In the genomic region with DNA sequence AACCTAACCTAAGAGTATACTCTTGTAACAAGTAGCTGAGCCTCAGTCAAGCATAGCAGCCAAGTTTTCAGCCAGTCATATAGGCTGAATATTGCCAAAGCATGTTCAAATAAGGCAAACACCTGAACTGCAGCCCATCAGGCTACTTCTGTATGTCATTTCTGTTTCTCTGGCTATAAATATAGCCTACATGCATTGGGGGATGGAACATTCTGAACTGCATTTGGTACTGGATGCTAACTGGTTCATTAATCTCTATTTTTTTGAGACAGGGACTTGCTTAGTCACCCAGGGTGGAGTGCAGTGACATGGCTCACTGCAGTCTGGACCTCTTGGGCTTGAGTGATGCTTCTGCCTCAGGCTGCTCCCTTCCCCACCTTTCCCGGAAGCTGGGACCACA, we compare ENCODE assay signal across 14 cellular contexts. TPM values are rescaled to one million over a fixed set of nuclear protein-coding genes. Genes with fewer than 3 reads are reported as not detected.
DNase-seq lines count a peak whose midpoint lies in the region; ATAC-seq and TF ChIP-seq lines count a peak whose summit lies in the region.
"Had no signal": no experiment of that assay in that cellular context is flagged by ENCODE, and none has a peak within 500 bp of the region (broad histone marks: within the 10 kb centered on the region; RNA-seq: fewer than 3 reads in every experiment).

No MANE protein-coding gene starts in this region.

- no peaks in the 10 kb centered on the region for H3K36me3 Mint-ChIP-seq in naive thymus-derived CD8-positive, alpha-beta T cell

- H3K79me1 ChIP-seq in mesendoderm (ENCODE audit: low read length) = peaks cover 3% of the 10 kb centered on the region
- H3K79me1 ChIP-seq in trophoblast cell (ENCODE audit: low read length) = no peaks in the 10 kb centered on the region

- no peak overlapping the region for H2AFZ ChIP-seq in trophoblast cell (ENCODE audit: insufficient read depth, low read length, poor library complexity)

- H2BK5ac ChIP-seq in mesendoderm (ENCODE audit: low read length) = no peak overlapping the region
- no peak overlapping the region for H2BK5ac ChIP-seq in trophoblast cell (ENCODE audit: low read depth, low read length, poor library complexity)

- no peaks in the 10 kb centered on the region for H3K27me3 Mint-ChIP-seq in naive thymus-derived CD8-positive, alpha-beta T cell

- H3K56ac ChIP-seq in mesendoderm (ENCODE audit: low read length) = no peak overlapping the region

- no peaks in the 10 kb centered on the region for H3K9me3 ChIP-seq in psoas muscle
- H3K9me3 ChIP-seq in trophoblast cell (ENCODE audit: insufficient read depth, low read depth, low read length) = no peaks in the 10 kb centered on the region

- no peak overlapping the region for H4K91ac ChIP-seq in trophoblast cell (ENCODE audit: low read depth, low read length)

- H2AK5ac ChIP-seq in mesendoderm (ENCODE audit: low read length) (no peak overlapping the region), trophoblast cell (ENCODE audit: low read length) (no peak overlapping the region)

- H2BK15ac ChIP-seq in mesendoderm (replicated peaks; ENCODE audit: low read depth) = no peak overlapping the region

- 85 to 90% (median 89%) methylated on average over 1 of the region's 1 CpG for WGBS in psoas muscle, 3 donors
- no CpG with 5 or more reads among the region's 1 CpG for WGBS in mesendoderm (ENCODE audit: extremely low coverage, insufficient coverage, low lambda C conversion rate)
- no CpG with 5 or more reads among the region's 1 CpG for WGBS in trophoblast cell (ENCODE audit: extremely low coverage, insufficient coverage, insufficient read length)

- POLR2A ChIA-PET in naive thymus-derived CD8-positive, alpha-beta T cell (lab: Charles Lee) = no interaction called here

- H3K9me3 Mint-ChIP-seq in naive thymus-derived CD8-positive, alpha-beta T cell = no peaks in the 10 kb centered on the region
- H3K9me3 Mint-ChIP-seq: nephron; T-helper 1 cell treated with Interleukin-12 subunit alpha and Interleukin-12 subunit beta and Interleukin-4 antibody, amounts not matched to agents 30 μg/mL and 1 μg/mL, for 36 hours had no signal

- peaks cover 0 to 10% (median 4%) of the 10 kb centered on the region in 4 donors for H3K4me1 Mint-ChIP-seq in naive thymus-derived CD8-positive, alpha-beta T cell

- no peak overlapping the region for H4K5ac ChIP-seq in mesendoderm (ENCODE audit: low read length)

- H3K18ac ChIP-seq in mesendoderm (ENCODE audit: low read length) = no peak overlapping the region
- H3K18ac ChIP-seq in trophoblast cell (ENCODE audit: low read length) = no peak overlapping the region

- H3K4me1 ChIP-seq in psoas muscle (peaks cover 23% of the 10 kb centered on the region), mesendoderm (ENCODE audit: control insufficient read depth, low read depth, low read length) (no peaks in the 10 kb centered on the region), trophoblast cell (ENCODE audit: control insufficient read depth in 1 of 2, insufficient read depth in 2 of 2, low read length in 2 of 2) (no peaks in the 10 kb centered on the region)

- intact Hi-C loops in psoas muscle (cut with DNase I) = no loop called here

- H4K8ac ChIP-seq in mesendoderm (ENCODE audit: low read depth, low read length) (no peak overlapping the region), trophoblast cell (ENCODE audit: low read depth, low read length) (no peak overlapping the region)

- H3K36me3 ChIP-seq in psoas muscle (ENCODE audit: insufficient read depth in 1 of 2, low read depth in 1 of 2) (no peaks in the 10 kb centered on the region), mesendoderm (ENCODE audit: control insufficient read depth, insufficient read depth, low read length) (no peaks in the 10 kb centered on the region), trophoblast cell (ENCODE audit: control insufficient read depth in 1 of 2, insufficient read depth in 2 of 2, low read length in 2 of 2) (peaks cover 2 to 5% of the 10 kb centered on the region in 2 experiments)

- no peak overlapping the region for H3K14ac ChIP-seq in trophoblast cell (ENCODE audit: low read length)

- H2BK120ac ChIP-seq in mesendoderm (ENCODE audit: low read depth, low read length) = no peak overlapping the region
- H2BK120ac ChIP-seq in trophoblast cell (ENCODE audit: insufficient read depth, low read length, poor library complexity) = no peak overlapping the region

- H3K27ac Mint-ChIP-seq in naive thymus-derived CD8-positive, alpha-beta T cell = no peak overlapping the region
- H3K27ac Mint-ChIP-seq: nephron; T-helper 1 cell treated with Interleukin-12 subunit alpha and Interleukin-12 subunit beta and Interleukin-4 antibody, amounts not matched to agents 30 μg/mL and 1 μg/mL, for 36 hours had no signal

- no peak overlapping the region for H3K4me2 ChIP-seq in mesendoderm (ENCODE audit: low read length)
- no peak overlapping the region for H3K4me2 ChIP-seq in trophoblast cell (ENCODE audit: low read length)

- no peak overlapping the region for H3K9ac ChIP-seq in mesendoderm (ENCODE audit: low read length)
- no peak overlapping the region for H3K9ac ChIP-seq in trophoblast cell (ENCODE audit: low read length)

- no peak overlapping the region for H3K4me3 Mint-ChIP-seq in naive thymus-derived CD8-positive, alpha-beta T cell
- H3K4me3 Mint-ChIP-seq: nephron; T-helper 1 cell treated with Interleukin-12 subunit alpha and Interleukin-12 subunit beta and Interleukin-4 antibody, amounts not matched to agents 30 μg/mL and 1 μg/mL, for 36 hours had no signal

- H3K79me2 ChIP-seq in mesendoderm (ENCODE audit: control insufficient read depth, insufficient read depth, low read length) (no peaks in the 10 kb centered on the region), trophoblast cell (ENCODE audit: control insufficient read depth, insufficient read depth, low read length, poor library complexity) (no peaks in the 10 kb centered on the region)

- H3K4ac ChIP-seq in mesendoderm (ENCODE audit: low read depth, low read length) (no peak overlapping the region), trophoblast cell (ENCODE audit: low read depth, low read length) (no peak overlapping the region)

- H3K4me3 ChIP-seq in psoas muscle (no peak overlapping the region), mesendoderm (ENCODE audit: low read length) (no peak overlapping the region), trophoblast cell (ENCODE audit: low read depth, low read length) (no peak overlapping the region)

- no peak for TF ChIP-seq CTCF in psoas muscle (IDR thresholded peaks at IDR 0.05)

- H4K12ac ChIP-seq in trophoblast cell (ENCODE audit: low read depth, low read length) = no peak overlapping the region

- H3K27ac ChIP-seq in psoas muscle = no peak overlapping the region
- no peak overlapping the region for H3K27ac ChIP-seq in mesendoderm (ENCODE audit: low read depth, low read length)
- no peak overlapping the region for H3K27ac ChIP-seq in trophoblast cell (ENCODE audit: low read depth, low read length)

- no peaks in the 10 kb centered on the region for H3K27me3 ChIP-seq in psoas muscle (ENCODE audit: insufficient read depth in 3 of 3, low read length in 2 of 3)
- H3K27me3 ChIP-seq in mesendoderm (ENCODE audit: insufficient read depth, low read length, poor library complexity) = no peaks in the 10 kb centered on the region
- no peaks in the 10 kb centered on the region for H3K27me3 ChIP-seq in trophoblast cell (ENCODE audit: insufficient read depth, low read length)

- no peak overlapping the region for H2BK12ac ChIP-seq in trophoblast cell (ENCODE audit: low read length)

- H3K23ac ChIP-seq in mesendoderm (ENCODE audit: low read length) (no peak overlapping the region), trophoblast cell (ENCODE audit: low read length) (no peak overlapping the region)

- peak; percentile 12 for DNase-seq in NAMALWA (ENCODE audit: low spot score)
- peak in 1 of 2 donors; percentile 50 for DNase-seq in psoas muscle
- DNase-seq in naive thymus-derived CD8-positive, alpha-beta T cell = no peak
- DNase-seq in mesendoderm = no peak
- DNase-seq in trophoblast cell = no peak
- DNase-seq: amygdala; DMS 273 treated with DMSO at 0.1 percent for 48 hours; NCI-H524 treated with DMSO at 0.1 percent for 48 hours; stimulated activated CD4-positive, alpha-beta T cell treated with anti-CD3 and anti-CD28 coated beads, Interleukin-12 subunit alpha, Interleukin-12 subunit beta, amount 100 ng/mL, for 4 hours; stimulated activated naive CD4-positive, alpha-beta T cell had no signal

- ATAC-seq in GM18502 (IDR thresholded peaks at IDR 0.05; ENCODE audit: poor library complexity, unreplicated experiment) (peak; percentile 53), GM21515 (IDR thresholded peaks at IDR 0.05; ENCODE audit: unreplicated experiment) (peak; percentile 42), psoas muscle (peak; percentile 59 to 91 (median 84))
- no peak for ATAC-seq in naive thymus-derived CD8-positive, alpha-beta T cell

RNA-seq across cellular contexts. Expression of gene MAST2, which starts 37.3 kb away (rescaled TPM):
- total RNA-seq in psoas muscle = 100 to 1,000 TPM; 159 to 266 (median 243) TPM
- polyA plus RNA-seq in psoas muscle = 100 to 1,000 TPM in 2 of 3 donors, 10 to 100 TPM in 1; 97.8 to 142 (median 126) TPM
- total RNA-seq in naive thymus-derived CD8-positive, alpha-beta T cell = 1 to 10 TPM; 8.4 to 8.9 TPM
- polyA plus RNA-seq in naive thymus-derived CD8-positive, alpha-beta T cell = 1 to 10 TPM in 2 of 3 donors, under 1 TPM in 1; 0.48 to 1.7 (median 1.4) TPM
- polyA plus RNA-seq in mesendoderm (2013, experiment 1 of 2) = 12.3 TPM
- polyA plus RNA-seq in mesendoderm (2013, experiment 2 of 2) = 12.5 TPM
- polyA plus RNA-seq in trophoblast cell (2013) = 19.7 and 20.9 TPM in 2 replicates

Comparison
In these comparisons a context has a peak if more than half of its experiments do, and no peak if none do; other contexts are left out.
1. ATAC-seq: peak in GM18502 (single experiment), GM21515 (single experiment) and psoas muscle (4 of 4); none in naive thymus-derived CD8-positive, alpha-beta T cell (0 of 2).
2. RNA of gene MAST2, which starts 37.3 kb away (total RNA-seq): 159 to 266 TPM in psoas muscle; 8.4 to 8.9 TPM in naive thymus-derived CD8-positive, alpha-beta T cell; every median in the first group is over 10 times any median in the second.